Comparison of ENCODE assay signal across 8 cellular contexts in genomic region chr3:46538803-46539442, GRCh38. TPM values are rescaled to one million over a fixed set of nuclear protein-coding genes. Genes with fewer than 3 reads are reported as not detected.
DNase-seq lines count a peak whose midpoint lies in the region; ATAC-seq and TF ChIP-seq lines count a peak whose summit lies in the region.
"Had no signal": no experiment of that assay in that cellular context is flagged by ENCODE, and none has a peak within 500 bp of the region (broad histone marks: within the 10 kb centered on the region; RNA-seq: fewer than 3 reads in every experiment).

No MANE protein-coding gene starts in this region.

- H3K4me1 ChIP-seq in SJSA1 (replicated peaks), result peaks cover 30% of the 10 kb centered on the region

- no peaks in the 10 kb centered on the region for H3K36me3 ChIP-seq in SJSA1

- H3K27ac ChIP-seq in SJSA1, result peak overlapping the region; percentile 51

- no peaks in the 10 kb centered on the region for H3K27me3 ChIP-seq in SJSA1 (replicated peaks)

- TF ChIP-seq POLR2A in GM18951 (IDR thresholded peaks at IDR 0.05; ENCODE audit: extremely low read depth, insufficient read depth, insufficient read length), result peak; percentile 14

- no peak overlapping the region; the same call in 1 of the 2 replicates for H3K4me3 ChIP-seq in SJSA1

- in situ Hi-C loops in GM18951 (cut with MboI; ENCODE audit: low sequenced_read_pairs, unreplicated experiment), result no loop called here

- peak; percentile 60 for ATAC-seq in HG03060 (IDR thresholded peaks at IDR 0.05; ENCODE audit: low read depth, unreplicated experiment)

- no peaks in the 10 kb centered on the region; the same call in 1 of the 2 replicates for H3K9me3 ChIP-seq in SJSA1 (replicated peaks)

- peak; percentile 24 to 49 for DNase-seq in SJSA1 (ENCODE audit: low read depth in 1 of 2, low spot score in 2 of 2)
- DNase-seq in activated naive CD4-positive, alpha-beta T cell treated with Interleukin-2 at 50 U/mL for 16 hours, result peak; percentile 70
- DNase-seq in kidney glomerular epithelial cell (lab: John Stamatoyannopoulos, UW), result peak; percentile 22
- peak; percentile 68 to 75 for DNase-seq in stimulated activated CD8-positive, alpha-beta memory T cell treated with anti-CD3 and anti-CD28 coated beads, Interleukin-4, amount 100 ng/mL, for 1 hour (ENCODE audit: low read depth in 2 of 2, low spot score in 1 of 2)
- DNase-seq in NCI-H2196 treated with DMSO at 0.1 percent for 48 hours (lab: John Stamatoyannopoulos, UW; ENCODE audit: unreplicated experiment), result no peak

RNA-seq across cellular contexts. Expression of gene LRRC2, which starts 27.2 kb away (rescaled TPM):
- 0.61 and 2.8 TPM in 2 replicates for total RNA-seq in SJSA1 (2014; rRNA removed; shearing (Covaris generic))

RNA-seq across cellular contexts. Expression of gene RTP3, which starts 41.1 kb away (rescaled TPM):
- not detected in 2 replicates for total RNA-seq in SJSA1 (2014; rRNA removed; shearing (Covaris generic))
- total RNA-seq: glomerular endothelial cell had no signal
